In the genomic region with DNA sequence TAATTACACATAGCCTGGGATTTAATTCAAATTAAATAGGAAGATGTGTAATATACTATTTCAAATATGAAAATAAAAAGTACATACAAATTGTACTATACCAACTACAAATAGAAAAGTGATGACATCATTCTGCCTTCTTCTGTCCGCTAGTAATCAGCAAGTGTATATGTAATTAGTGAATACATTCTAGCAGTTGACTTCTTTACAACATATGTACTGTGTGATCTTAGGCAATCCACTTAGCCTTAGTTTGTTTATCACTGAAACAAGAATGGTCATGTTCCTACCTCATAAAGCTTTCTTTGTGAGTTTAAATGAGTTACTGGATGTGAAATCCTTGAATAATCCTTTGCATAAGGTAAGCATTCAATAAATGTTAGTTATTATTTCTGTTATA, we compare ENCODE assay signal across 27 cellular contexts. TPM values are rescaled to one million over a fixed set of nuclear protein-coding genes. Genes with fewer than 3 reads are reported as not detected.
"Had no signal": no experiment of that assay in that cellular context is flagged by ENCODE, and none has a peak within 500 bp of the region (broad histone marks: within the 10 kb centered on the region; RNA-seq: fewer than 3 reads in every experiment).

No MANE protein-coding gene starts in this region.

- H3K4me1 ChIP-seq: neural progenitor cell, testis had no signal

- H3K27ac ChIP-seq: brain microvascular endothelial cell, neural progenitor cell, testis had no signal

- H3K9ac ChIP-seq: neural progenitor cell had no signal

- H3K27me3 Mint-ChIP-seq: activated CD4-positive, alpha-beta memory T cell treated with anti-CD3 and anti-CD28 coated beads, Interleukin-2, amount 10 ng/mL, durations not matched to agents 7 days and 5 days; activated CD4-positive, alpha-beta T cell treated with anti-CD3 and anti-CD28 coated beads, Interleukin-2, amount 10 ng/mL, durations not matched to agents 24 days and 14 days; activated naive CD4-positive, alpha-beta T cell treated with anti-CD3 and anti-CD28 coated beads, Interleukin-2, amount 10 ng/mL, durations not matched to agents 7 days and 5 days; activated T-cell treated with anti-CD3 and anti-CD28 coated beads, Interleukin-2, amount 50 U/mL, for 24 hours; memory B cell; T-helper 17 cell had no signal

- H3K27me3 ChIP-seq: brain microvascular endothelial cell, neural progenitor cell, testis had no signal

- H2AFZ ChIP-seq: neural progenitor cell had no signal

- H3K4me3 ChIP-seq: neural progenitor cell, testis had no signal

- H3K4me1 Mint-ChIP-seq: activated CD4-positive, alpha-beta memory T cell treated with anti-CD3 and anti-CD28 coated beads, Interleukin-2, amount 10 ng/mL, durations not matched to agents 7 days and 5 days; activated CD4-positive, alpha-beta T cell treated with anti-CD3 and anti-CD28 coated beads, Interleukin-2, amount 10 ng/mL, durations not matched to agents 24 days and 14 days; activated naive CD4-positive, alpha-beta T cell treated with anti-CD3 and anti-CD28 coated beads, Interleukin-2, amount 10 ng/mL, durations not matched to agents 7 days and 5 days; activated naive CD8-positive, alpha-beta T cell treated with anti-CD3 and anti-CD28 coated beads, Interleukin-2, amount 10 ng/mL, durations not matched to agents 7 days and 5 days; immature natural killer cell; memory B cell; naive thymus-derived CD8-positive, alpha-beta T cell; neural progenitor cell; T-helper 17 cell had no signal

- DNase-seq: activated CD4-positive, alpha-beta memory T cell treated with anti-CD3 and anti-CD28 coated beads, Interleukin-2, amount 10 ng/mL, durations not matched to agents 7 days and 5 days; activated CD4-positive, alpha-beta T cell treated with anti-CD3 and anti-CD28 coated beads, Interleukin-2, amount 10 ng/mL, durations not matched to agents 24 days and 14 days; activated CD4-positive, CD25-positive, alpha-beta regulatory T cell treated with anti-CD3 and anti-CD28 coated beads, Interleukin-2, amount 50 U/mL, for 72 hours; activated CD8-positive, alpha-beta memory T cell treated with anti-CD3 and anti-CD28 coated beads, Interleukin-2, amount 50 U/mL, for 48 hours; activated gamma-delta T cell; activated naive CD4-positive, alpha-beta T cell treated with anti-CD3 and anti-CD28 coated beads, Interleukin-2, amount 10 ng/mL, durations not matched to agents 7 days and 5 days; activated naive CD8-positive, alpha-beta T cell treated with anti-CD3 and anti-CD28 coated beads, Interleukin-2, amount 10 ng/mL, durations not matched to agents 7 days and 5 days; activated T-cell treated with anti-CD3 and anti-CD28 coated beads, Interleukin-2, amount 50 U/mL, for 24 hours; amniotic stem cell; brain microvascular endothelial cell; central memory CD4-positive, alpha-beta T cell; dermis blood vessel endothelial cell; effector CD4-positive, alpha-beta T cell; head of caudate nucleus; hippocampal formation; immature natural killer cell; naive thymus-derived CD8-positive, alpha-beta T cell; posterior cingulate gyrus; right cardiac atrium; stimulated activated CD4-positive, alpha-beta T cell treated with anti-CD3 and anti-CD28 coated beads, Interleukin-4, amount 100 ng/mL, for 1 hour; stimulated activated naive CD8-positive, alpha-beta T cell treated with anti-CD3 and anti-CD28 coated beads, Interleukin-15, Interleukin-2, amounts not matched to agents 100 U/mL and 50 U/mL, for 24 hours; T-helper 17 cell; T1000; testis; trophoblast cell had no signal

- ATAC-seq: naive thymus-derived CD8-positive, alpha-beta T cell; right cardiac atrium; stimulated activated naive CD8-positive, alpha-beta T cell treated with anti-CD3 and anti-CD28 coated beads, Interleukin-15, Interleukin-2, amounts not matched to agents 100 U/mL and 50 U/mL, for 24 hours; T-helper 17 cell had no signal

- H3K4me2 ChIP-seq: neural progenitor cell had no signal

- H3K36me3 ChIP-seq: brain microvascular endothelial cell, neural progenitor cell had no signal

- H3K27ac Mint-ChIP-seq: activated CD4-positive, alpha-beta memory T cell treated with anti-CD3 and anti-CD28 coated beads, Interleukin-2, amount 10 ng/mL, durations not matched to agents 7 days and 5 days; activated CD4-positive, alpha-beta T cell treated with anti-CD3 and anti-CD28 coated beads, Interleukin-2, amount 10 ng/mL, durations not matched to agents 24 days and 14 days; activated naive CD4-positive, alpha-beta T cell treated with anti-CD3 and anti-CD28 coated beads, Interleukin-2, amount 10 ng/mL, durations not matched to agents 7 days and 5 days; activated naive CD8-positive, alpha-beta T cell treated with anti-CD3 and anti-CD28 coated beads, Interleukin-2, amount 10 ng/mL, durations not matched to agents 7 days and 5 days; activated T-cell treated with anti-CD3 and anti-CD28 coated beads, Interleukin-2, amount 50 U/mL, for 24 hours; immature natural killer cell; memory B cell; naive thymus-derived CD8-positive, alpha-beta T cell; neural progenitor cell; T-helper 17 cell had no signal

- H3K4me3 Mint-ChIP-seq: activated CD4-positive, alpha-beta memory T cell treated with anti-CD3 and anti-CD28 coated beads, Interleukin-2, amount 10 ng/mL, durations not matched to agents 7 days and 5 days; activated CD4-positive, alpha-beta T cell treated with anti-CD3 and anti-CD28 coated beads, Interleukin-2, amount 10 ng/mL, durations not matched to agents 24 days and 14 days; activated naive CD4-positive, alpha-beta T cell treated with anti-CD3 and anti-CD28 coated beads, Interleukin-2, amount 10 ng/mL, durations not matched to agents 7 days and 5 days; activated naive CD8-positive, alpha-beta T cell treated with anti-CD3 and anti-CD28 coated beads, Interleukin-2, amount 10 ng/mL, durations not matched to agents 7 days and 5 days; activated T-cell treated with anti-CD3 and anti-CD28 coated beads, Interleukin-2, amount 50 U/mL, for 24 hours; immature natural killer cell; memory B cell; naive thymus-derived CD8-positive, alpha-beta T cell; neural progenitor cell; T-helper 17 cell had no signal

- H3K36me3 Mint-ChIP-seq: activated naive CD4-positive, alpha-beta T cell treated with anti-CD3 and anti-CD28 coated beads, Interleukin-2, amount 10 ng/mL, durations not matched to agents 7 days and 5 days; activated naive CD8-positive, alpha-beta T cell treated with anti-CD3 and anti-CD28 coated beads, Interleukin-2, amount 10 ng/mL, durations not matched to agents 7 days and 5 days; immature natural killer cell; memory B cell; naive thymus-derived CD8-positive, alpha-beta T cell; neural progenitor cell had no signal

- H3K9me3 Mint-ChIP-seq: activated CD4-positive, alpha-beta memory T cell treated with anti-CD3 and anti-CD28 coated beads, Interleukin-2, amount 10 ng/mL, durations not matched to agents 7 days and 5 days; activated CD4-positive, alpha-beta T cell treated with anti-CD3 and anti-CD28 coated beads, Interleukin-2, amount 10 ng/mL, durations not matched to agents 24 days and 14 days; activated naive CD4-positive, alpha-beta T cell treated with anti-CD3 and anti-CD28 coated beads, Interleukin-2, amount 10 ng/mL, durations not matched to agents 7 days and 5 days; activated naive CD8-positive, alpha-beta T cell treated with anti-CD3 and anti-CD28 coated beads, Interleukin-2, amount 10 ng/mL, durations not matched to agents 7 days and 5 days; activated T-cell treated with anti-CD3 and anti-CD28 coated beads, Interleukin-2, amount 50 U/mL, for 24 hours; immature natural killer cell; memory B cell; neural progenitor cell had no signal

- H3K9me3 ChIP-seq: testis had no signal

RNA-seq across cellular contexts. Expression of gene LUM, which starts 7.8 kb away (rescaled TPM):
- total RNA-seq: activated CD4-positive, alpha-beta memory T cell treated with anti-CD3 and anti-CD28 coated beads, Interleukin-2, amount 10 ng/mL, durations not matched to agents 7 days and 5 days; activated CD4-positive, alpha-beta T cell treated with anti-CD3 and anti-CD28 coated beads, Interleukin-2, amount 10 ng/mL, durations not matched to agents 24 days and 14 days; activated naive CD8-positive, alpha-beta T cell treated with anti-CD3 and anti-CD28 coated beads, Interleukin-2, amount 10 ng/mL, durations not matched to agents 7 days and 5 days; naive thymus-derived CD8-positive, alpha-beta T cell; T-helper 17 cell had no signal
- polyA plus RNA-seq: immature natural killer cell; naive thymus-derived CD8-positive, alpha-beta T cell had no signal
